28 cellular contexts compared by ENCODE assay signal in genomic region chr11:116046127-116046526, GRCh38.
"Had no signal": no experiment of that assay in that cellular context is flagged by ENCODE, and none has a peak within 500 bp of the region (broad histone marks: within the 10 kb centered on the region; RNA-seq: fewer than 3 reads in every experiment).

No MANE protein-coding gene starts in this region.

- H3K36me3 ChIP-seq: adrenal gland, breast epithelium, SJCRH30 had no signal

- ATAC-seq: activated CD8-positive, alpha-beta T cell treated with anti-CD3 and anti-CD28 coated beads for 36 hours; activated naive CD4-positive, alpha-beta T cell treated with anti-CD3 and anti-CD28 coated beads, Interleukin-2, amount 50 U/mL, for 72 hours; body of pancreas had no signal

- H3K4me3 ChIP-seq: adrenal gland, body of pancreas, breast epithelium, SJCRH30, SK-N-MC had no signal

- H3K9me3 ChIP-seq: adrenal gland, body of pancreas, breast epithelium, SJCRH30 had no signal

- H3K9me3 Mint-ChIP-seq: activated CD4-positive, alpha-beta T cell treated with anti-CD3 and anti-CD28 coated beads, Interleukin-2, amount 10 ng/mL, durations not matched to agents 24 days and 14 days; activated CD8-positive, alpha-beta T cell treated with anti-CD3 and anti-CD28 coated beads for 36 hours; activated naive CD4-positive, alpha-beta T cell treated with anti-CD3 and anti-CD28 coated beads for 36 hours; activated naive CD4-positive, alpha-beta T cell treated with anti-CD3 and anti-CD28 coated beads, Interleukin-2, amount 50 U/mL, for 72 hours; activated T-cell treated with anti-CD3 and anti-CD28 coated beads, Interleukin-2, amount 50 U/mL, for 24 hours; T-helper 1 cell treated with Interleukin-12 subunit alpha and Interleukin-12 subunit beta and Interleukin-4 antibody, amounts not matched to agents 30 μg/mL and 1 μg/mL, for 36 hours; T-helper 2 cell treated with Interferon-gamma antibody and Interleukin-4, amounts not matched to agents 5 μg/mL and 100 μg/mL, for 36 hours had no signal

- H3K4me3 Mint-ChIP-seq: activated CD4-positive, alpha-beta T cell treated with anti-CD3 and anti-CD28 coated beads, Interleukin-2, amount 10 ng/mL, durations not matched to agents 24 days and 14 days; activated CD8-positive, alpha-beta T cell treated with anti-CD3 and anti-CD28 coated beads for 36 hours; activated naive CD4-positive, alpha-beta T cell treated with anti-CD3 and anti-CD28 coated beads for 36 hours; activated T-cell treated with anti-CD3 and anti-CD28 coated beads, Interleukin-2, amount 50 U/mL, for 24 hours; T-helper 1 cell treated with Interleukin-12 subunit alpha and Interleukin-12 subunit beta and Interleukin-4 antibody, amounts not matched to agents 30 μg/mL and 1 μg/mL, for 36 hours; T-helper 2 cell treated with Interferon-gamma antibody and Interleukin-4, amounts not matched to agents 5 μg/mL and 100 μg/mL, for 36 hours had no signal

- H3K27ac ChIP-seq: adrenal gland, body of pancreas, breast epithelium, SJCRH30, SK-N-MC had no signal

- H3K36me3 Mint-ChIP-seq: activated naive CD4-positive, alpha-beta T cell treated with anti-CD3 and anti-CD28 coated beads, Interleukin-2, amount 50 U/mL, for 72 hours had no signal

- H3K27me3 Mint-ChIP-seq: activated CD4-positive, alpha-beta T cell treated with anti-CD3 and anti-CD28 coated beads, Interleukin-2, amount 10 ng/mL, durations not matched to agents 24 days and 14 days; activated T-cell treated with anti-CD3 and anti-CD28 coated beads, Interleukin-2, amount 50 U/mL, for 24 hours had no signal

- H3K27me3 ChIP-seq: adrenal gland, body of pancreas, breast epithelium, SJCRH30 had no signal

- H3K4me1 ChIP-seq: adrenal gland, body of pancreas, breast epithelium, SJCRH30 had no signal

- DNase-seq: activated CD4-positive, alpha-beta T cell treated with anti-CD3 and anti-CD28 coated beads, Interleukin-2, amount 10 ng/mL, durations not matched to agents 24 days and 14 days; activated CD4-positive, alpha-beta T cell treated with anti-CD3 and anti-CD28 coated beads, Interleukin-2, amount 50 U/mL, for 4 hours; activated CD8-positive, alpha-beta T cell treated with anti-CD3 and anti-CD28 coated beads for 36 hours; activated gamma-delta T cell treated with Interleukin-2 at 50 U/mL for 16 hours; activated naive CD4-positive, alpha-beta T cell treated with anti-CD3 and anti-CD28 coated beads for 36 hours; activated T-cell treated with anti-CD3 and anti-CD28 coated beads, Interleukin-2, amount 50 U/mL, for 24 hours; adrenal gland; body of pancreas; Karpas-422; KBM-7; NCI-H1105; NCI-H1417 treated with DMSO at 0.1 percent for 48 hours; NCI-H187 treated with DMSO at 0.1 percent for 48 hours; NCI-H2081; NCI-H2171 treated with DMSO at 0.1 percent for 48 hours; NCI-H2227 treated with DMSO at 0.1 percent for 48 hours; NCI-H446; NCI-H510A treated with DMSO at 0.1 percent for 48 hours; OCI-M1; SHP77; SJCRH30 had no signal

- FAIRE-seq: astrocyte, TTC549 had no signal

- H3K4me1 Mint-ChIP-seq: activated CD4-positive, alpha-beta T cell treated with anti-CD3 and anti-CD28 coated beads, Interleukin-2, amount 10 ng/mL, durations not matched to agents 24 days and 14 days had no signal

- H3K27ac Mint-ChIP-seq: activated CD4-positive, alpha-beta T cell treated with anti-CD3 and anti-CD28 coated beads, Interleukin-2, amount 10 ng/mL, durations not matched to agents 24 days and 14 days; activated CD8-positive, alpha-beta T cell treated with anti-CD3 and anti-CD28 coated beads for 36 hours; activated naive CD4-positive, alpha-beta T cell treated with anti-CD3 and anti-CD28 coated beads for 36 hours; activated naive CD4-positive, alpha-beta T cell treated with anti-CD3 and anti-CD28 coated beads, Interleukin-2, amount 50 U/mL, for 72 hours; activated T-cell treated with anti-CD3 and anti-CD28 coated beads, Interleukin-2, amount 50 U/mL, for 24 hours; T-helper 1 cell treated with Interleukin-12 subunit alpha and Interleukin-12 subunit beta and Interleukin-4 antibody, amounts not matched to agents 30 μg/mL and 1 μg/mL, for 36 hours; T-helper 2 cell treated with Interferon-gamma antibody and Interleukin-4, amounts not matched to agents 5 μg/mL and 100 μg/mL, for 36 hours had no signal
